In the genomic region with DNA sequence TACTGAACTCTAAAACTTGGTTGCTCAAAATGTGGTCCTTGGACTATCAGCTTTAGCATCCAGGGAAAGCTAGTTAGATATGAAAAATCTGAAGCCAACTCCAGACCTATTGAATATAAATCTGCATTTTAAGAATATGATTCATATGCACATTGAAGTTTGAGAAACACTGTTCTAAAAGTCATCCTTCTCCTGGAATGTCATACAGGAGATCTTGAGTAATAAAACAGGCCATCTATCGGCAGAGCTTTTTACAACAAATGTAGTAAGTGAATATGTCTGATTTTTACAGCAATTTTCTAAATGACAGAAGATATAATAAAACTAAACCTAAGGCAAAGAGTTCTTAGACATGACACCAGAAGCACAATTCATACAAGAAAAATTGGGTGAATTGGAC, we compare ENCODE assay signal across 14 cellular contexts.
A peak's percentile ranks its signal among the peaks of the same experiment; 100 is the strongest.
DNase-seq lines count a peak whose midpoint lies in the region; TF ChIP-seq lines count a peak whose summit lies in the region.
"Had no signal": no experiment of that assay in that cellular context is flagged by ENCODE, and none has a peak within 500 bp of the region (broad histone marks: within the 10 kb centered on the region; RNA-seq: fewer than 3 reads in every experiment).

No MANE protein-coding gene starts in this region.

- peak; percentile 7 for TF ChIP-seq CTCF in osteoblast (IDR thresholded peaks at IDR 0.05; ENCODE audit: extremely low read depth, low read depth, low read length)

- H2AFZ ChIP-seq in GM23248 (peak overlapping the region; percentile 51; the same call in 1 of the 2 replicates), osteoblast (ENCODE audit: low read length) (no peak overlapping the region)

- H3K9me2 ChIP-seq in GM23248 (ENCODE audit: insufficient read depth) = no peaks in the 10 kb centered on the region

- H4K20me1 ChIP-seq in BLaER1 (no peaks in the 10 kb centered on the region), GM23248 (ENCODE audit: insufficient read depth) (no peaks in the 10 kb centered on the region), osteoblast (ENCODE audit: insufficient read depth, low read length) (no peaks in the 10 kb centered on the region)

- no peak overlapping the region for H3K4me3 Mint-ChIP-seq in activated naive CD8-positive, alpha-beta T cell treated with anti-CD3 and anti-CD28 coated beads for 36 hours
- H3K4me3 Mint-ChIP-seq: CD4-positive, alpha-beta T cell had no signal

- H3K4me2 ChIP-seq in BLaER1 (peak overlapping the region; percentile 42; the same call in 1 of the 2 replicates), GM23248 (ENCODE audit: unreplicated experiment) (no peak overlapping the region), osteoblast (ENCODE audit: insufficient read depth, low read length) (no peak overlapping the region)
- H3K4me2 ChIP-seq: A549 had no signal

- no peaks in the 10 kb centered on the region for H3K36me3 Mint-ChIP-seq in activated naive CD8-positive, alpha-beta T cell treated with anti-CD3 and anti-CD28 coated beads for 36 hours

- H3K4me1 Mint-ChIP-seq in activated naive CD8-positive, alpha-beta T cell treated with anti-CD3 and anti-CD28 coated beads for 36 hours = no peaks in the 10 kb centered on the region

- H3K36me3 ChIP-seq in BLaER1 (no peaks in the 10 kb centered on the region), GM23248 (ENCODE audit: low read depth) (no peaks in the 10 kb centered on the region), osteoblast (ENCODE audit: insufficient read depth, low read length) (no peaks in the 10 kb centered on the region)

- whole genome bisulfite sequencing in GM23248 (ENCODE audit: low coverage in 1 of 2, low lambda C conversion rate in 2 of 2, missing lambda C conversion rate in 2 of 2), 2 experiments = 0% methylated on average over 1 of the region's 1 CpG

- in situ Hi-C loops in GM23248 (cut with MboI) = no loop called here

- H3K9me3 Mint-ChIP-seq in activated naive CD8-positive, alpha-beta T cell treated with anti-CD3 and anti-CD28 coated beads for 36 hours = no peaks in the 10 kb centered on the region
- H3K9me3 Mint-ChIP-seq: CD4-positive, alpha-beta T cell had no signal

- H3K79me2 ChIP-seq in GM23248 (ENCODE audit: insufficient read depth) (no peaks in the 10 kb centered on the region), osteoblast (ENCODE audit: insufficient read depth, low read length) (no peaks in the 10 kb centered on the region)

- peaks cover 18% of the 10 kb centered on the region for H3K27me3 Mint-ChIP-seq in activated naive CD8-positive, alpha-beta T cell treated with anti-CD3 and anti-CD28 coated beads for 36 hours

- H3K27me3 ChIP-seq in BLaER1 = no peaks in the 10 kb centered on the region
- no peaks in the 10 kb centered on the region for H3K27me3 ChIP-seq in GM23248 (replicated peaks; ENCODE audit: insufficient read depth)
- H3K27me3 ChIP-seq in osteoblast (ENCODE audit: insufficient read depth, low read length) = no peaks in the 10 kb centered on the region

- H3K9ac ChIP-seq in BLaER1 = no peak overlapping the region
- no peak overlapping the region for H3K9ac ChIP-seq in GM23248

- peaks cover 14% of the 10 kb centered on the region for H3K4me1 ChIP-seq in BLaER1
- H3K4me1 ChIP-seq in GM23248 (ENCODE audit: insufficient read depth) = peaks cover 26% of the 10 kb centered on the region
- H3K4me1 ChIP-seq in osteoblast (ENCODE audit: insufficient read depth, low read length) = peaks cover 17% of the 10 kb centered on the region
- H3K4me1 ChIP-seq: A549 had no signal

- H3K27ac ChIP-seq in BLaER1 (no peak overlapping the region), GM23248 (no peak overlapping the region), osteoblast (ENCODE audit: low read depth, low read length) (peak overlapping the region; percentile 54)
- H3K27ac ChIP-seq: A549 had no signal

- H3K27ac Mint-ChIP-seq in activated naive CD8-positive, alpha-beta T cell treated with anti-CD3 and anti-CD28 coated beads for 36 hours = no peak overlapping the region
- H3K27ac Mint-ChIP-seq: CD4-positive, alpha-beta T cell had no signal

- peaks cover 7% of the 10 kb centered on the region; the same call in 1 of the 2 replicates for H3K9me3 ChIP-seq in BLaER1
- no peaks in the 10 kb centered on the region for H3K9me3 ChIP-seq in GM23248 (ENCODE audit: low read depth)
- H3K9me3 ChIP-seq in osteoblast (ENCODE audit: low read depth, low read length) = no peaks in the 10 kb centered on the region
- H3K9me3 ChIP-seq: A549 had no signal

- peaks cover 23% of the 10 kb centered on the region for H3F3A ChIP-seq in GM23248 (ENCODE audit: insufficient read depth)

- DNase-seq in GM23248 (peak; percentile 16), amniotic epithelial cell (ENCODE audit: low read depth) (peak; percentile 1), osteoblast (ENCODE audit: insufficient read length, low spot score, missing footprints) (peak; percentile 91), dedifferentiated amniotic fluid mesenchymal stem cell (ENCODE audit: extremely low spot score) (no peak), cerebellum (ENCODE audit: low spot score) (no peak)
- DNase-seq in activated naive CD8-positive, alpha-beta T cell treated with anti-CD3 and anti-CD28 coated beads for 36 hours = no peak
- DNase-seq: C1 segment of cervical spinal cord; Calu3; CD4-positive, alpha-beta T cell; DMS 273 treated with DMSO at 0.1 percent for 48 hours; GDM1; Kasumi-1 had no signal

- H3K4me3 ChIP-seq in BLaER1 (no peak overlapping the region), GM23248 (no peak overlapping the region), osteoblast (ENCODE audit: insufficient read depth, low read length) (no peak overlapping the region)
- H3K4me3 ChIP-seq: A549 had no signal

Comparison
In these comparisons a context has a peak if more than half of its experiments do, and no peak if none do; other contexts are left out.
1. DNase-seq: peak in GM23248 (single experiment), amniotic epithelial cell (single experiment) and osteoblast (single experiment); none in activated naive CD8-positive, alpha-beta T cell treated with anti-CD3 and anti-CD28 coated beads for 36 hours (single experiment), dedifferentiated amniotic fluid mesenchymal stem cell (single experiment) and cerebellum (single experiment).